ENCODE assay signal across 10 cellular contexts in genomic region chr9:79969383-79969782, GRCh38.
"Had no signal": no experiment of that assay in that cellular context is flagged by ENCODE, and none has a peak within 500 bp of the region (broad histone marks: within the 10 kb centered on the region; RNA-seq: fewer than 3 reads in every experiment).

No MANE protein-coding gene starts in this region.

- ATAC-seq: left lung; natural killer cell treated with Interleukin-12 subunit alpha and Interleukin-12 subunit beta and Interleukin-15 and Interleukin-18, amount 100 ng/mL, for 72 hours; right cardiac atrium; stimulated activated effector memory CD8-positive, alpha-beta T cell treated with anti-CD3 and anti-CD28 coated beads, Interleukin-12 subunit alpha, Interleukin-12 subunit beta, amount 100 ng/mL, for 72 hours had no signal

- H3K36me3 ChIP-seq: left lung had no signal

- H3K4me3 ChIP-seq: coronary artery, left lung, smooth muscle cell had no signal

- H3K27me3 ChIP-seq: left lung had no signal

- DNase-seq: activated T-cell treated with anti-CD3 and anti-CD28 coated beads, Interleukin-2, amount 50 U/mL, for 1 hour; central memory CD4-positive, alpha-beta T cell; effector memory CD4-positive, alpha-beta T cell; left lung; right cardiac atrium; trophoblast cell had no signal

- H3K27ac ChIP-seq: coronary artery, left lung had no signal

- H3K9me3 ChIP-seq: left lung had no signal

- H3K4me1 ChIP-seq: left lung had no signal
